Comparison of ENCODE assay signal across 19 cellular contexts in genomic region chr7:158107806-158108205, GRCh38.
DNase-seq lines count a peak whose midpoint lies in the region; ATAC-seq and TF ChIP-seq lines count a peak whose summit lies in the region.
"Had no signal": no experiment of that assay in that cellular context is flagged by ENCODE, and none has a peak within 500 bp of the region (broad histone marks: within the 10 kb centered on the region; RNA-seq: fewer than 3 reads in every experiment).

No MANE protein-coding gene starts in this region.

- H3K27me3 ChIP-seq in right atrium auricular region (no peaks in the 10 kb centered on the region), heart left ventricle (peaks cover 0 to 11% (median 0%) of the 10 kb centered on the region in 9 donors), colonic mucosa (no peaks in the 10 kb centered on the region)
- H3K27me3 ChIP-seq: BE2C had no signal

- H3K4me1 ChIP-seq in right atrium auricular region (no peaks in the 10 kb centered on the region), heart left ventricle (no peaks in the 10 kb centered on the region), colonic mucosa (no peaks in the 10 kb centered on the region)
- H3K4me1 ChIP-seq: BE2C had no signal

- intact Hi-C loops in heart left ventricle (cut with DNase I) (no loop called here), colonic mucosa (cut with DNase I) (no loop called here)

- H3K4me1 Mint-ChIP-seq in type B pancreatic cell (ENCODE audit: unreplicated experiment) = no peaks in the 10 kb centered on the region
- H3K4me1 Mint-ChIP-seq: T-cell had no signal

- no peaks in the 10 kb centered on the region for H3K27me3 Mint-ChIP-seq in type B pancreatic cell

- H3K9me3 ChIP-seq in right atrium auricular region (no peaks in the 10 kb centered on the region), heart left ventricle (peaks cover 0 to 6% (median 0%) of the 10 kb centered on the region in 12 donors), iPS-18c (ENCODE audit: control insufficient read depth, insufficient read depth, low read length) (peaks cover 77% of the 10 kb centered on the region), colonic mucosa (no peaks in the 10 kb centered on the region)
- H3K9me3 ChIP-seq: BE2C had no signal

- no peak for TF ChIP-seq POLR2A in heart left ventricle (IDR thresholded peaks at IDR 0.05)

- DNase-seq in DMS153 (lab: John Stamatoyannopoulos, UW) (peak; percentile 19), DMS153 treated with DMSO at 0.1 percent for 48 hours (lab: John Stamatoyannopoulos, UW; ENCODE audit: unreplicated experiment) (no peak), right atrium auricular region (ENCODE audit: low spot score) (peak; percentile 30), heart left ventricle (no peak), type B pancreatic cell (ENCODE audit: extremely low spot score, unreplicated experiment) (peak; percentile 53), colonic mucosa (no peak), COR-L47 (lab: John Stamatoyannopoulos, UW) (no peak)
- DNase-seq: BE2C; CD4-positive, alpha-beta T cell; H7; NCI-H1048; NCI-H2171 treated with DMSO at 0.1 percent for 48 hours; Right ventricle myocardium superior; T-cell had no signal

- H3K9me3 Mint-ChIP-seq in type B pancreatic cell = peaks cover 5% of the 10 kb centered on the region

- H3K36me3 ChIP-seq in right atrium auricular region (no peaks in the 10 kb centered on the region), heart left ventricle (no peaks in the 10 kb centered on the region), colonic mucosa (no peaks in the 10 kb centered on the region)
- H3K36me3 ChIP-seq: BE2C had no signal

- no peak overlapping the region for H3K9ac ChIP-seq in colonic mucosa (ENCODE audit: low read depth in 2 of 2, low read length in 2 of 2)
- H3K9ac ChIP-seq: KMS-11 had no signal

- no peak overlapping the region for H3K27ac Mint-ChIP-seq in type B pancreatic cell
- H3K27ac Mint-ChIP-seq: CD4-positive, alpha-beta T cell; T-cell had no signal

- no peak overlapping the region for H3K27ac ChIP-seq in right atrium auricular region
- H3K27ac ChIP-seq in heart left ventricle = no peak overlapping the region
- H3K27ac ChIP-seq in colonic mucosa = no peak overlapping the region
- H3K27ac ChIP-seq: 22Rv1, KMS-11, SK-N-MC had no signal

- no peak overlapping the region for H3K4me3 Mint-ChIP-seq in type B pancreatic cell
- H3K4me3 Mint-ChIP-seq: CD4-positive, alpha-beta T cell; T-cell had no signal

- no peak overlapping the region for H3K4me3 ChIP-seq in right atrium auricular region
- no peak overlapping the region for H3K4me3 ChIP-seq in heart left ventricle
- 0 out of 2 replicates have a peak overlapping the region, but pooled peaks have one; percentile 9 for H3K4me3 ChIP-seq in iPS-18c (ENCODE audit: insufficient read depth, low read depth, low read length)
- H3K4me3 ChIP-seq in colonic mucosa = no peak overlapping the region
- H3K4me3 ChIP-seq: SK-N-MC had no signal

- 77 to 92% (median 80%) methylated on average over 2 of the region's 2 CpGs for WGBS in heart left ventricle, 4 donors

- H3K36me3 Mint-ChIP-seq in type B pancreatic cell = peaks cover 4% of the 10 kb centered on the region
- H3K36me3 Mint-ChIP-seq: T-cell had no signal

- TF ChIP-seq CTCF in right atrium auricular region (IDR thresholded peaks at IDR 0.05) = no peak
- no peak for TF ChIP-seq CTCF in heart left ventricle (IDR thresholded peaks at IDR 0.05)
- TF ChIP-seq CTCF in type B pancreatic cell (conservative IDR thresholded peaks at IDR 0.05) = no peak
- no peak for TF ChIP-seq CTCF in colonic mucosa (IDR thresholded peaks at IDR 0.05)

- ATAC-seq in heart left ventricle = no peak
- ATAC-seq: Panc1, T-cell had no signal

Comparison
In these comparisons a context has a peak if more than half of its experiments do, and no peak if none do; other contexts are left out.
1. DNase-seq: peak in DMS153 (single experiment), right atrium auricular region (single experiment) and type B pancreatic cell (single experiment); none in DMS153 treated with DMSO at 0.1 percent for 48 hours (single experiment), heart left ventricle (0 of 5), colonic mucosa (single experiment) and COR-L47 (single experiment).